30 cellular contexts compared by ENCODE assay signal in the genomic region with DNA sequence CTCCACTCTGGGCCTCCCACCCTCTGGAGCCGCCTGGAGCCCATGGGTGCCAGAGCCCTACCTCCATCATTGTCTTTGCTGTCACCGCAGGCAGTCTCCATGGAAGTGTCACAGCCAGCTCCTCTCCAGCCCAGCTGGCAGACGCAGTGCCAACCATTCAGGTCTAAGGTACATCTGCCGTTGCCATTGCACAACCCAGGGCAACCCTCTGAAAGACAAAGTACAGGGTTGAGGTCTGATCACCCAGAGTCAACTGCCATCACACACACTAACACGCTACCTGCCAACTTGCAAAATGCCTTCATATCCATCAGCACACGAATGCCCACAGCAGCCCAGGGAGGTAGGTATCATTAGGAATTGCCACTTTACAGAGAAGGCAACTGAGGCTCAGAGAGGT.
"Had no signal": no experiment of that assay in that cellular context is flagged by ENCODE, and none has a peak within 500 bp of the region (broad histone marks: within the 10 kb centered on the region; RNA-seq: fewer than 3 reads in every experiment).

No MANE protein-coding gene starts in this region.

- ATAC-seq: naive thymus-derived CD4-positive, alpha-beta T cell; natural killer cell; pancreas; psoas muscle; right cardiac atrium; sciatic nerve; stimulated activated memory B cell treated with anti-CD40 and anti-IgM and Interleukin-4, amounts not matched to agents 10 μg/mL and 1 μg/mL and 100 μg/mL, for 72 hours; stimulated activated naive CD8-positive, alpha-beta T cell treated with anti-CD3 and anti-CD28 coated beads, Interleukin-15, amount 100 ng/mL, for 72 hours; stimulated activated naive CD8-positive, alpha-beta T cell treated with anti-CD3 and anti-CD28 coated beads, Interleukin-15, Interleukin-2, amounts not matched to agents 100 U/mL and 50 U/mL, for 24 hours; upper lobe of right lung had no signal

- H3K9me3 ChIP-seq: pancreas, psoas muscle, spleen, suprapubic skin, testis, tibial artery, transverse colon, upper lobe of right lung, vagina had no signal

- H3K4me2 ChIP-seq: neural progenitor cell, smooth muscle cell had no signal

- H3K4me3 Mint-ChIP-seq: naive thymus-derived CD4-positive, alpha-beta T cell; natural killer cell; nephron; neural progenitor cell; stimulated activated memory B cell treated with anti-CD40 and anti-IgM and Interleukin-4, amounts not matched to agents 10 μg/mL and 1 μg/mL and 100 μg/mL, for 72 hours; stimulated activated naive CD8-positive, alpha-beta T cell treated with anti-CD3 and anti-CD28 coated beads, Interleukin-15, amount 100 ng/mL, for 72 hours; type B pancreatic cell had no signal

- H3K27me3 Mint-ChIP-seq: progenitor cell of endocrine pancreas; stimulated activated memory B cell treated with anti-CD40 and anti-IgM and Interleukin-4, amounts not matched to agents 10 μg/mL and 1 μg/mL and 100 μg/mL, for 72 hours; stimulated activated naive CD8-positive, alpha-beta T cell treated with anti-CD3 and anti-CD28 coated beads, Interleukin-15, amount 100 ng/mL, for 72 hours; type B pancreatic cell had no signal

- H3K36me3 Mint-ChIP-seq: naive thymus-derived CD4-positive, alpha-beta T cell; natural killer cell; stimulated activated memory B cell treated with anti-CD40 and anti-IgM and Interleukin-4, amounts not matched to agents 10 μg/mL and 1 μg/mL and 100 μg/mL, for 72 hours had no signal

- H3K27ac Mint-ChIP-seq: naive thymus-derived CD4-positive, alpha-beta T cell; natural killer cell; nephron; neural progenitor cell; progenitor cell of endocrine pancreas; stimulated activated memory B cell treated with anti-CD40 and anti-IgM and Interleukin-4, amounts not matched to agents 10 μg/mL and 1 μg/mL and 100 μg/mL, for 72 hours; stimulated activated naive CD8-positive, alpha-beta T cell treated with anti-CD3 and anti-CD28 coated beads, Interleukin-15, amount 100 ng/mL, for 72 hours; type B pancreatic cell had no signal

- H3K36me3 ChIP-seq: neural progenitor cell, pancreas, spleen, suprapubic skin, tibial artery, transverse colon, upper lobe of right lung, vagina had no signal

- H3K9me3 Mint-ChIP-seq: natural killer cell; nephron; neural progenitor cell; stimulated activated memory B cell treated with anti-CD40 and anti-IgM and Interleukin-4, amounts not matched to agents 10 μg/mL and 1 μg/mL and 100 μg/mL, for 72 hours; type B pancreatic cell had no signal

- H3K4me3 ChIP-seq: neural progenitor cell, pancreas, psoas muscle, skin epidermis, smooth muscle cell, spleen, suprapubic skin, testis, tibial artery, transverse colon, upper lobe of right lung, vagina had no signal

- DNase-seq: naive thymus-derived CD4-positive, alpha-beta T cell; natural killer cell; occipital lobe; pancreas; psoas muscle; right cardiac atrium; spleen; stimulated activated CD4-positive, alpha-beta T cell treated with anti-CD3 and anti-CD28 coated beads, Interleukin-12 subunit alpha, Interleukin-12 subunit beta, amount 100 ng/mL, for 4 hours; stimulated activated CD4-positive, alpha-beta T cell treated with anti-CD3 and anti-CD28 coated beads, Interleukin-1b, Interleukin-23, amount 100 ng/mL, for 48 hours; stimulated activated CD4-positive, alpha-beta T cell treated with anti-CD3 and anti-CD28 coated beads, Interleukin-4, amount 100 ng/mL, for 1 hour; stimulated activated CD4-positive, alpha-beta T cell treated with anti-CD3 and anti-CD28 coated beads, Interleukin-4, amount 100 ng/mL, for 4 hours; stimulated activated CD8-positive, alpha-beta memory T cell treated with anti-CD3 and anti-CD28 coated beads, Interleukin-4, amount 100 ng/mL, for 48 hours; stimulated activated naive CD4-positive, alpha-beta T cell; stimulated activated naive CD8-positive, alpha-beta T cell treated with anti-CD3 and anti-CD28 coated beads, Interleukin-15, amount 100 ng/mL, for 72 hours; stimulated activated naive CD8-positive, alpha-beta T cell treated with anti-CD3 and anti-CD28 coated beads, Interleukin-15, Interleukin-2, amounts not matched to agents 100 U/mL and 50 U/mL, for 24 hours; substantia nigra; testis; tibial artery; transverse colon; upper lobe of right lung had no signal

- H3K27ac ChIP-seq: neural progenitor cell, pancreas, psoas muscle, skin epidermis, spleen, suprapubic skin, testis, tibial artery, transverse colon, upper lobe of right lung, vagina had no signal

- H3K4me1 Mint-ChIP-seq: naive thymus-derived CD4-positive, alpha-beta T cell; natural killer cell; nephron; neural progenitor cell; stimulated activated memory B cell treated with anti-CD40 and anti-IgM and Interleukin-4, amounts not matched to agents 10 μg/mL and 1 μg/mL and 100 μg/mL, for 72 hours; stimulated activated naive CD8-positive, alpha-beta T cell treated with anti-CD3 and anti-CD28 coated beads, Interleukin-15, amount 100 ng/mL, for 72 hours had no signal

- H3K27me3 ChIP-seq: neural progenitor cell, pancreas, suprapubic skin, testis, tibial artery, transverse colon, upper lobe of right lung, vagina had no signal

- H2AFZ ChIP-seq: neural progenitor cell had no signal

- H3K4me1 ChIP-seq: pancreas, psoas muscle, spleen, suprapubic skin, testis, tibial artery, transverse colon, upper lobe of right lung, vagina had no signal
